Comparison of ENCODE assay signal across 20 cellular contexts in genomic region chr20:4604580-4604979, GRCh38.
DNase-seq lines count a peak whose midpoint lies in the region; ATAC-seq and TF ChIP-seq lines count a peak whose summit lies in the region.
"Had no signal": no experiment of that assay in that cellular context is flagged by ENCODE, and none has a peak within 500 bp of the region (broad histone marks: within the 10 kb centered on the region; RNA-seq: fewer than 3 reads in every experiment).

No MANE protein-coding gene starts in this region.

- H3K4me3 Mint-ChIP-seq in T-helper 17 cell, result no peak overlapping the region
- H3K4me3 Mint-ChIP-seq: CD14-positive monocyte had no signal

- TF ChIP-seq CTCF in thyroid gland (IDR thresholded peaks at IDR 0.05), result no peak

- ATAC-seq in GM18870 (IDR thresholded peaks at IDR 0.05; ENCODE audit: unreplicated experiment) (no peak), T-helper 17 cell (no peak)
- ATAC-seq: Panc1, Right ventricle myocardium inferior had no signal

- TF ChIP-seq POLR2A in thyroid gland (IDR thresholded peaks at IDR 0.05), result no peak

- peaks cover 5% of the 10 kb centered on the region for H3K4me1 Mint-ChIP-seq in T-helper 17 cell

- H3K27me3 Mint-ChIP-seq in T-helper 17 cell, result peaks cover 62% of the 10 kb centered on the region

- peaks cover 56% of the 10 kb centered on the region for H3K4me1 ChIP-seq in muscle layer of colon (ENCODE audit: insufficient read depth, low read length)
- peaks cover 12 to 20% of the 10 kb centered on the region in 2 donors for H3K4me1 ChIP-seq in thyroid gland

- 87 to 90% methylated on average over 3 of the region's 3 CpGs for WGBS in thyroid gland, 2 donors

- H3K9me3 ChIP-seq in muscle layer of colon (ENCODE audit: low read length) (no peaks in the 10 kb centered on the region), thyroid gland (no peaks in the 10 kb centered on the region), T-helper 17 cell (ENCODE audit: control insufficient read depth, low read length, poor library complexity, severe bottlenecking) (no peaks in the 10 kb centered on the region)
- H3K9me3 ChIP-seq: HAP-1 had no signal

- H3K36me3 ChIP-seq in muscle layer of colon (ENCODE audit: insufficient read depth, low read length) (no peaks in the 10 kb centered on the region), thyroid gland (no peaks in the 10 kb centered on the region)
- H3K36me3 ChIP-seq: HAP-1 had no signal

- H3K9ac ChIP-seq in muscle layer of colon (ENCODE audit: low read length), result no peak overlapping the region
- H3K9ac ChIP-seq: KMS-11 had no signal

- H3K27ac ChIP-seq in muscle layer of colon (ENCODE audit: low read depth, low read length) (peak overlapping the region; percentile 83), thyroid gland (no peak overlapping the region)
- H3K27ac ChIP-seq: KMS-11, SK-N-MC had no signal

- no peak overlapping the region for H3K27ac Mint-ChIP-seq in T-helper 17 cell
- H3K27ac Mint-ChIP-seq: CD14-positive monocyte had no signal

- intact Hi-C loops in thyroid gland (cut with DNase I), result no loop called here

- peaks cover 8% of the 10 kb centered on the region for H3K36me3 Mint-ChIP-seq in T-helper 17 cell (ENCODE audit: low read depth)
- H3K36me3 Mint-ChIP-seq: CD14-positive monocyte had no signal

- no peak overlapping the region for H3K4me3 ChIP-seq in muscle layer of colon (ENCODE audit: low read depth in 1 of 2, low read length in 2 of 2)
- no peak overlapping the region for H3K4me3 ChIP-seq in thyroid gland (replicated peaks in 1 of 3)
- H3K4me3 ChIP-seq: HAP-1, SK-N-MC had no signal

- H3K27me3 ChIP-seq in muscle layer of colon (ENCODE audit: control insufficient read depth in 1 of 2, insufficient read depth in 2 of 2, low read length in 2 of 2) (no peaks in the 10 kb centered on the region), thyroid gland (no peaks in the 10 kb centered on the region)

- DNase-seq in GM04503 (ENCODE audit: low read depth), result peak; percentile 41
- DNase-seq in amniotic epithelial cell (ENCODE audit: low read depth), result peak; percentile 64
- peak; percentile 10 for DNase-seq in superior temporal gyrus (ENCODE audit: extremely low spot score)
- no peak for DNase-seq in thyroid gland
- DNase-seq in activated T-cell treated with anti-CD3 and anti-CD28 coated beads, Interleukin-2, amount 50 U/mL, for 48 hours, result no peak
- DNase-seq in T-helper 17 cell, result no peak
- DNase-seq: AML-193, NCI-H1092, NCI-H146, NCI-H2081 treated with DMSO at 0.1 percent for 48 hours, NCI-H2227 treated with DMSO at 0.1 percent for 48 hours, NCI-H524 had no signal

Comparison
In these comparisons a context has a peak if more than half of its experiments do, and no peak if none do; other contexts are left out.
1. DNase-seq: peak in GM04503 (single experiment), amniotic epithelial cell (single experiment) and superior temporal gyrus (single experiment); none in thyroid gland (0 of 2), activated T-cell treated with anti-CD3 and anti-CD28 coated beads, Interleukin-2, amount 50 U/mL, for 48 hours (0 of 2) and T-helper 17 cell (0 of 3).